Comparison of ENCODE assay signal across 13 cellular contexts in the genomic region with DNA sequence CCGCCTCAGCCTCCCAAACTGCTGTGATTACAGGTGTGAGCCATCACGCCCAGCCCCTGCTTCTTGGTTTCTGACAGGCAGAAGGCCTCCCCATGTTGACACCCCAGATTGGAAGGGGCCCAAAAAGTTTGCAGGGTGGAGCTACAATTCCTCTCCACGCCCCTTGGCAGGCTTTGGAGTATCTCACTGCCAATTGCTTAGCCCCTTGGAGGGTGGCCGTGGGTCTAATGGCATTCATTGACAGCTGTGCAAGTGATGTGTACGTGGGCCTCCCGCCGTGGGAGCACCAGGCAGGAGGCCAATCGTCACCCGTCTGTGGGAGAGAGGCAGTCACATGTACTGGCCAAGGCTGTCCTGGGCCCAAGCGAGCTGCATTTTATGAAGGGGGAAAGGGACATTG.
A peak's percentile ranks its signal among the peaks of the same experiment; 100 is the strongest.
DNase-seq lines count a peak whose midpoint lies in the region; ATAC-seq and TF ChIP-seq lines count a peak whose summit lies in the region.
"Had no signal": no experiment of that assay in that cellular context is flagged by ENCODE, and none has a peak within 500 bp of the region (broad histone marks: within the 10 kb centered on the region; RNA-seq: fewer than 3 reads in every experiment).

No MANE protein-coding gene starts in this region.

- H3K4me3 ChIP-seq in lung (no peak overlapping the region), hepatocyte (no peak overlapping the region)
- H3K4me3 ChIP-seq: K562 had no signal

- no peaks in the 10 kb centered on the region for H3K9me2 ChIP-seq in hepatocyte (replicated peaks; ENCODE audit: insufficient read depth)

- H3K9me3 ChIP-seq in lung (ENCODE audit: control insufficient read depth in 2 of 2, insufficient read depth in 1 of 2, low read length in 1 of 2) (peaks cover 0 to 2% of the 10 kb centered on the region in 2 donors), hepatocyte (ENCODE audit: low read depth) (no peaks in the 10 kb centered on the region)

- DNase-seq in HFFc6 (no peak), lung (ENCODE audit: low spot score) (no peak), nephron progenitor cell (no peak), T-helper 2 cell (no peak), hepatocyte (ENCODE audit: low spot score) (no peak)
- DNase-seq: activated CD4-positive, alpha-beta T cell treated with anti-CD3 and anti-CD28 coated beads for 1 hour; brain microvascular endothelial cell; NCI-H1694; small intestine had no signal

- H3K36me3 ChIP-seq in lung (ENCODE audit: control insufficient read depth in 2 of 2, insufficient read depth in 2 of 2, low read length in 2 of 2) (peaks cover 0 to 22% of the 10 kb centered on the region in 2 donors), hepatocyte (replicated peaks; ENCODE audit: insufficient read depth, low read depth) (no peaks in the 10 kb centered on the region)

- H3K4me3 Mint-ChIP-seq in HFFc6 (no peak overlapping the region), nephron progenitor cell (no peak overlapping the region)
- H3K4me3 Mint-ChIP-seq in dendritic cell treated with granulocyte-macrophage colony-stimulating factor and Interleukin-4, amounts not matched to agents 40 ng/mL and 50 ng/mL, for 4 days: no peak overlapping the region
- H3K4me3 Mint-ChIP-seq in stimulated activated memory B cell treated with anti-CD40 and anti-IgM and Interleukin-4, amounts not matched to agents 10 μg/mL and 1 μg/mL and 100 μg/mL, for 72 hours: no peak overlapping the region

- peaks cover 47% of the 10 kb centered on the region for H3K4me1 Mint-ChIP-seq in HFFc6 (ENCODE audit: low read depth)
- H3K4me1 Mint-ChIP-seq in dendritic cell treated with granulocyte-macrophage colony-stimulating factor and Interleukin-4, amounts not matched to agents 40 ng/mL and 50 ng/mL, for 4 days (ENCODE audit: low read depth): peaks cover 76% of the 10 kb centered on the region
- H3K4me1 Mint-ChIP-seq in stimulated activated memory B cell treated with anti-CD40 and anti-IgM and Interleukin-4, amounts not matched to agents 10 μg/mL and 1 μg/mL and 100 μg/mL, for 72 hours: peaks cover 60% of the 10 kb centered on the region
- peaks cover 72% of the 10 kb centered on the region for H3K4me1 Mint-ChIP-seq in nephron progenitor cell

- intact Hi-C loops in dendritic cell treated with granulocyte-macrophage colony-stimulating factor and Interleukin-4, amounts not matched to agents 40 ng/mL and 50 ng/mL, for 4 days (cut with micrococcal nuclease): no loop called here

- peaks cover 42% of the 10 kb centered on the region for H3K79me2 ChIP-seq in hepatocyte

- peaks cover 66% of the 10 kb centered on the region for H4K20me1 ChIP-seq in hepatocyte (ENCODE audit: insufficient read depth, poor library complexity, severe bottlenecking)

- H3K27ac Mint-ChIP-seq in HFFc6: peak overlapping the region; percentile 9; the same call in 1 of the 2 replicates
- peak overlapping the region; percentile 68 for H3K27ac Mint-ChIP-seq in dendritic cell treated with granulocyte-macrophage colony-stimulating factor and Interleukin-4, amounts not matched to agents 40 ng/mL and 50 ng/mL, for 4 days
- peak overlapping the region; percentile 63 for H3K27ac Mint-ChIP-seq in stimulated activated memory B cell treated with anti-CD40 and anti-IgM and Interleukin-4, amounts not matched to agents 10 μg/mL and 1 μg/mL and 100 μg/mL, for 72 hours
- no peak overlapping the region for H3K27ac Mint-ChIP-seq in nephron progenitor cell

- ATAC-seq in lung (ENCODE audit: insufficient read depth, low FRiP score) (no peak), HG03565 (IDR thresholded peaks at IDR 0.05; ENCODE audit: unreplicated experiment) (no peak)
- ATAC-seq in stimulated activated memory B cell treated with anti-CD40 and anti-IgM and Interleukin-4, amounts not matched to agents 10 μg/mL and 1 μg/mL and 100 μg/mL, for 72 hours: no peak

- peaks cover 13% of the 10 kb centered on the region for H3K27me3 Mint-ChIP-seq in HFFc6 (ENCODE audit: insufficient read depth)
- H3K27me3 Mint-ChIP-seq in dendritic cell treated with granulocyte-macrophage colony-stimulating factor and Interleukin-4, amounts not matched to agents 40 ng/mL and 50 ng/mL, for 4 days: no peaks in the 10 kb centered on the region
- H3K27me3 Mint-ChIP-seq in stimulated activated memory B cell treated with anti-CD40 and anti-IgM and Interleukin-4, amounts not matched to agents 10 μg/mL and 1 μg/mL and 100 μg/mL, for 72 hours: no peaks in the 10 kb centered on the region
- H3K27me3 Mint-ChIP-seq in nephron progenitor cell (ENCODE audit: low read depth, poor library complexity): peaks cover 3% of the 10 kb centered on the region

- 67 to 75% methylated on average over 10 of the region's 10 CpGs for WGBS in lung, 2 donors
- 78% methylated on average over 10 of the region's 10 CpGs for WGBS in hepatocyte (ENCODE audit: low lambda C conversion rate, missing lambda C conversion rate)

- H3K36me3 Mint-ChIP-seq in HFFc6 (ENCODE audit: low read depth): peaks cover 3% of the 10 kb centered on the region
- H3K36me3 Mint-ChIP-seq in dendritic cell treated with granulocyte-macrophage colony-stimulating factor and Interleukin-4, amounts not matched to agents 40 ng/mL and 50 ng/mL, for 4 days (ENCODE audit: low read depth): peaks cover 81% of the 10 kb centered on the region
- peaks cover 46% of the 10 kb centered on the region for H3K36me3 Mint-ChIP-seq in stimulated activated memory B cell treated with anti-CD40 and anti-IgM and Interleukin-4, amounts not matched to agents 10 μg/mL and 1 μg/mL and 100 μg/mL, for 72 hours
- peaks cover 28% of the 10 kb centered on the region for H3K36me3 Mint-ChIP-seq in nephron progenitor cell (ENCODE audit: low read depth)

- H3K27ac ChIP-seq in lung (ENCODE audit: low read depth in 1 of 2, low read length in 1 of 2): peak overlapping the region; percentile 66 to 75
- H3K27ac ChIP-seq in hepatocyte: no peak overlapping the region
- H3K27ac ChIP-seq: brain microvascular endothelial cell had no signal

- H3K4me2 ChIP-seq in hepatocyte: no peak overlapping the region

- H3K27me3 ChIP-seq in lung (ENCODE audit: control insufficient read depth, insufficient read depth) (no peaks in the 10 kb centered on the region), hepatocyte (no peaks in the 10 kb centered on the region)
- H3K27me3 ChIP-seq: brain microvascular endothelial cell had no signal

- H2AFZ ChIP-seq in hepatocyte: no peak overlapping the region

- TF ChIP-seq CTCF in HFFc6 (IDR thresholded peaks at IDR 0.05): no peak
- TF ChIP-seq CTCF in lung (IDR thresholded peaks at IDR 0.05; ENCODE audit: control extremely low read depth, extremely low read depth): no peak
- TF ChIP-seq CTCF in nephron progenitor cell (IDR thresholded peaks at IDR 0.05): no peak
- TF ChIP-seq CTCF in hepatocyte (IDR thresholded peaks at IDR 0.05; ENCODE audit: poor library complexity): no peak

- no peaks in the 10 kb centered on the region for H3K9me3 Mint-ChIP-seq in HFFc6
- H3K9me3 Mint-ChIP-seq in dendritic cell treated with granulocyte-macrophage colony-stimulating factor and Interleukin-4, amounts not matched to agents 40 ng/mL and 50 ng/mL, for 4 days: no peaks in the 10 kb centered on the region
- H3K9me3 Mint-ChIP-seq in stimulated activated memory B cell treated with anti-CD40 and anti-IgM and Interleukin-4, amounts not matched to agents 10 μg/mL and 1 μg/mL and 100 μg/mL, for 72 hours: no peaks in the 10 kb centered on the region
- no peaks in the 10 kb centered on the region for H3K9me3 Mint-ChIP-seq in nephron progenitor cell

- peaks cover 11 to 41% of the 10 kb centered on the region in 2 donors for H3K4me1 ChIP-seq in lung (ENCODE audit: control insufficient read depth in 2 of 2, insufficient read depth in 2 of 2, low read length in 2 of 2)
- H3K4me1 ChIP-seq in hepatocyte (ENCODE audit: insufficient read depth): peaks cover 14% of the 10 kb centered on the region
